ENCODE assay signal across 17 cellular contexts in genomic region chr6:35139470-35139869, GRCh38. TPM values are rescaled to one million over a fixed set of nuclear protein-coding genes. Genes with fewer than 3 reads are reported as not detected.
"Had no signal": no experiment of that assay in that cellular context is flagged by ENCODE, and none has a peak within 500 bp of the region (broad histone marks: within the 10 kb centered on the region; RNA-seq: fewer than 3 reads in every experiment).

No MANE protein-coding gene starts in this region.

- H3K9me3 ChIP-seq: SJCRH30 had no signal

- H3K4me3 ChIP-seq: SJCRH30, SK-N-MC had no signal

- H3K36me3 ChIP-seq: SJCRH30 had no signal

- H3K27ac Mint-ChIP-seq: activated CD4-positive, alpha-beta memory T cell treated with anti-CD3 and anti-CD28 coated beads for 36 hours; activated CD4-positive, alpha-beta T cell treated with anti-CD3 and anti-CD28 coated beads for 36 hours; activated naive CD4-positive, alpha-beta T cell treated with anti-CD3 and anti-CD28 coated beads, Interleukin-2, amount 10 ng/mL, durations not matched to agents 7 days and 5 days; activated naive CD8-positive, alpha-beta T cell; activated naive CD8-positive, alpha-beta T cell treated with anti-CD3 and anti-CD28 coated beads, Interleukin-2, amount 50 U/mL, for 24 hours; T-helper 1 cell treated with Interleukin-12 subunit alpha and Interleukin-12 subunit beta and Interleukin-4 antibody, amounts not matched to agents 30 μg/mL and 1 μg/mL, for 36 hours; T-helper 2 cell treated with Interferon-gamma antibody and Interleukin-4, amounts not matched to agents 5 μg/mL and 100 μg/mL, for 36 hours had no signal

- H3K27me3 ChIP-seq: SJCRH30 had no signal

- H3K4me3 Mint-ChIP-seq: activated CD4-positive, alpha-beta memory T cell treated with anti-CD3 and anti-CD28 coated beads for 36 hours; activated CD4-positive, alpha-beta T cell treated with anti-CD3 and anti-CD28 coated beads for 36 hours; activated naive CD4-positive, alpha-beta T cell treated with anti-CD3 and anti-CD28 coated beads, Interleukin-2, amount 10 ng/mL, durations not matched to agents 7 days and 5 days; activated T-cell treated with anti-CD3 and anti-CD28 coated beads, Interleukin-2, amount 50 U/mL, for 4 hours; brain; T-helper 2 cell treated with Interferon-gamma antibody and Interleukin-4, amounts not matched to agents 5 μg/mL and 100 μg/mL, for 36 hours had no signal

- H3K36me3 Mint-ChIP-seq: activated CD4-positive, alpha-beta memory T cell treated with anti-CD3 and anti-CD28 coated beads for 36 hours; activated naive CD4-positive, alpha-beta T cell treated with anti-CD3 and anti-CD28 coated beads, Interleukin-2, amount 10 ng/mL, durations not matched to agents 7 days and 5 days; activated naive CD8-positive, alpha-beta T cell; brain had no signal

- H3K9me3 Mint-ChIP-seq: activated CD4-positive, alpha-beta memory T cell treated with anti-CD3 and anti-CD28 coated beads for 36 hours; activated naive CD4-positive, alpha-beta T cell treated with anti-CD3 and anti-CD28 coated beads, Interleukin-2, amount 10 ng/mL, durations not matched to agents 7 days and 5 days; activated naive CD8-positive, alpha-beta T cell treated with anti-CD3 and anti-CD28 coated beads, Interleukin-2, amount 50 U/mL, for 24 hours; activated T-cell treated with anti-CD3 and anti-CD28 coated beads, Interleukin-2, amount 50 U/mL, for 4 hours; brain; T-helper 1 cell treated with Interleukin-12 subunit alpha and Interleukin-12 subunit beta and Interleukin-4 antibody, amounts not matched to agents 30 μg/mL and 1 μg/mL, for 36 hours; T-helper 2 cell treated with Interferon-gamma antibody and Interleukin-4, amounts not matched to agents 5 μg/mL and 100 μg/mL, for 36 hours had no signal

- ATAC-seq: activated naive CD8-positive, alpha-beta T cell treated with anti-CD3 and anti-CD28 coated beads, Interleukin-2, amount 50 U/mL, for 24 hours had no signal

- DNase-seq: activated effector memory CD4-positive, alpha-beta T cell treated with Interleukin-2 at 50 U/mL for 16 hours; NCI-H524 treated with DMSO at 0.1 percent for 48 hours had no signal

- H3K27me3 Mint-ChIP-seq: brain had no signal

- H3K27ac ChIP-seq: SJCRH30, SK-N-MC had no signal

RNA-seq across cellular contexts. Expression of gene TCP11, which starts 1.7 kb away (rescaled TPM):
- total RNA-seq: activated CD4-positive, alpha-beta memory T cell treated with anti-CD3 and anti-CD28 coated beads for 36 hours; activated CD4-positive, alpha-beta T cell treated with anti-CD3 and anti-CD28 coated beads for 36 hours; activated T-cell treated with anti-CD3 and anti-CD28 coated beads, Interleukin-2, amount 50 U/mL, for 4 hours; bronchial epithelial cell; MCF 10A; NCI-H460; RPMI7951; SJCRH30 had no signal
